In the genomic region with DNA sequence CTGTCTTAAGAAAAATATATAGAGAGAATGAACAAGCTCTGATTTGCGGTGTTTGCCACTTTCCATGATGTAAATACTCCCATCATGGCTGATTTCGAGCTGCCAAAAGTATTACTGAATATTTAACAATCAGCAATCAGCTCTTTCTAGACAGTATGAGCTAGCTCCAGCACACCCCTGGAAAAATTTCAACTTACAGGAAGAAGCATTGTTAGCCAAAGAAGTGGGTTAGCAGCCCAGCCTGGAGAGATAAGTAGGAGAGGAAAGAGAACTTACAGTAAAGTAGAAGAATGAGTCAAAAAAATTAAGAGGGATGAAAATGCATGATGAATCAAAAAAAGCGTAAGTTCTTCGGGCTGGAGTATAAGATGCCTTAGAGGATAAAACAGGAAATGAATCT, we compare ENCODE assay signal across 24 cellular contexts.
"Had no signal": no experiment of that assay in that cellular context is flagged by ENCODE, and none has a peak within 500 bp of the region (broad histone marks: within the 10 kb centered on the region; RNA-seq: fewer than 3 reads in every experiment).

No MANE protein-coding gene starts in this region.

- FAIRE-seq: colon, endothelial cell of umbilical vein, frontal cortex, islet of Langerhans, keratinocyte had no signal

- DNase-seq: dermis blood vessel endothelial cell; dorsolateral prefrontal cortex; effector CD4-positive, alpha-beta T cell; effector memory CD4-positive, alpha-beta T cell; foreskin keratinocyte; heart left ventricle; left cardiac atrium; left lung; left ventricle myocardium superior; lower lobe of right lung; mesenchymal stem cell; mucosa of descending colon; naive B cell; naive thymus-derived CD8-positive, alpha-beta T cell had no signal

- H3K79me2 ChIP-seq: hepatocyte had no signal

- H3K27me3 Mint-ChIP-seq: naive B cell had no signal

- H3K9me3 ChIP-seq: esophagus muscularis mucosa, gastroesophageal sphincter, heart left ventricle, left lung, lower lobe of right lung, mucosa of descending colon had no signal

- H3K27me3 ChIP-seq: dorsolateral prefrontal cortex, esophagus muscularis mucosa, foreskin keratinocyte, gastroesophageal sphincter, heart left ventricle, hepatocyte, left lung had no signal

- H3K27ac Mint-ChIP-seq: mesothelial cell of epicardium had no signal

- H3K4me2 ChIP-seq: hepatocyte had no signal

- H3K9me3 Mint-ChIP-seq: mesothelial cell of epicardium; naive B cell; naive thymus-derived CD8-positive, alpha-beta T cell had no signal

- H3K27ac ChIP-seq: coronary artery, esophagus muscularis mucosa, foreskin keratinocyte, gastroesophageal sphincter, heart left ventricle, hepatocyte, left lung, lower lobe of right lung had no signal

- H3K36me3 Mint-ChIP-seq: naive B cell had no signal

- H3K4me3 Mint-ChIP-seq: mesothelial cell of epicardium; naive B cell; naive thymus-derived CD8-positive, alpha-beta T cell had no signal

- H3K36me3 ChIP-seq: esophagus muscularis mucosa, gastroesophageal sphincter, heart left ventricle, left lung, lower lobe of right lung had no signal

- H2AFZ ChIP-seq: hepatocyte had no signal

- ATAC-seq: foreskin keratinocyte; gastroesophageal sphincter; heart left ventricle; left cardiac atrium; left lung; left ventricle myocardium superior; lower lobe of right lung; mucosa of descending colon; naive thymus-derived CD8-positive, alpha-beta T cell had no signal

- H3K4me3 ChIP-seq: coronary artery, dorsolateral prefrontal cortex, esophagus muscularis mucosa, gastroesophageal sphincter, heart left ventricle, hepatocyte, left lung, lower lobe of right lung, mucosa of descending colon had no signal
